In the genomic region with DNA sequence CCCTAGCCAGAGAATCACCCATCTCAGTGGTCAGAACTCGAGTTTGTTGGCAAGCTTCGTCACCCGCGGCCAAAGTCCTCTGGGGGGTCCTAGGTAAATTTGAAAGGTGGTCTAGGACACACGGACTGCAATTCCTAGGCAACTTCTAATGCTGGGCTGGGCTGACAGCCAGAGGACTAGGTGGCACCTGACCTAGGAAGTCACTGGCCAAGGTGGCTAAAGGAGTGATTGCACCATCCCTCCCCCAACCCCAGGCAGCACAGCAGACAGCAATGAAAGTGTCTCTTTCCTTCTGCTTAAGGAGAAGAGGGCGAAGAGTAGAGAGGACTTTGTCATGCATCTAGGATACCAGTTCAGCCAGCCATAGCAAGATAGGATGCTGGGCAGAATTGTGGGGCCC, we compare ENCODE assay signal across 8 cellular contexts.
"Had no signal": no experiment of that assay in that cellular context is flagged by ENCODE, and none has a peak within 500 bp of the region (broad histone marks: within the 10 kb centered on the region; RNA-seq: fewer than 3 reads in every experiment).

No MANE protein-coding gene starts in this region.

- H3K9me3 Mint-ChIP-seq: H9 had no signal

- FAIRE-seq: H54, K562 had no signal

- H2AFZ ChIP-seq: GM23248 had no signal

- H3K27ac ChIP-seq: GM23248, HL-60 had no signal

- H3K4me3 ChIP-seq: GM23248, K562 had no signal

- ATAC-seq: K562 had no signal

- DNase-seq: GM23248, GOT3, H9, HCEC 1CT, IMR-90 had no signal

- H3K27ac Mint-ChIP-seq: H9 had no signal

- H3K9ac ChIP-seq: GM23248 had no signal

- H3K4me3 Mint-ChIP-seq: H9 had no signal
